Comparison of ENCODE assay signal across 11 cellular contexts in genomic region chr7:5495581-5496375, GRCh38. TPM values are rescaled to one million over a fixed set of nuclear protein-coding genes. Genes with fewer than 3 reads are reported as not detected.
DNase-seq lines count a peak whose midpoint lies in the region; ATAC-seq, FAIRE-seq and TF ChIP-seq lines count a peak whose summit lies in the region.
"Had no signal": no experiment of that assay in that cellular context is flagged by ENCODE, and none has a peak within 500 bp of the region (broad histone marks: within the 10 kb centered on the region; RNA-seq: fewer than 3 reads in every experiment).

No MANE protein-coding gene starts in this region.

- H3K27me3 Mint-ChIP-seq in activated T-helper 17 cell treated with anti-CD3 and anti-CD28 coated beads, Interleukin-2, amount 50 U/mL, for 72 hours, result no peaks in the 10 kb centered on the region
- H3K27me3 Mint-ChIP-seq in T-cell, result no peaks in the 10 kb centered on the region

- no peak overlapping the region for H3K27ac Mint-ChIP-seq in activated T-helper 17 cell treated with anti-CD3 and anti-CD28 coated beads, Interleukin-2, amount 50 U/mL, for 72 hours
- no peak overlapping the region for H3K27ac Mint-ChIP-seq in T-cell

- H3K27me3 ChIP-seq in WERI-Rb-1 (ENCODE audit: insufficient read depth, low read depth, severe bottlenecking) (no peaks in the 10 kb centered on the region), heart right ventricle (no peaks in the 10 kb centered on the region), sigmoid colon (no peaks in the 10 kb centered on the region)

- H3K4me3 Mint-ChIP-seq in activated T-helper 17 cell treated with anti-CD3 and anti-CD28 coated beads, Interleukin-2, amount 50 U/mL, for 72 hours, result no peak overlapping the region
- peak overlapping the region in 1 of 3 donors; percentile 49 for H3K4me3 Mint-ChIP-seq in T-cell

- H3K9me3 Mint-ChIP-seq in activated T-helper 17 cell treated with anti-CD3 and anti-CD28 coated beads, Interleukin-2, amount 50 U/mL, for 72 hours, result no peaks in the 10 kb centered on the region
- H3K9me3 Mint-ChIP-seq in T-cell, result no peaks in the 10 kb centered on the region

- 66 to 68% methylated on average over 35 of the region's 35 CpGs for WGBS in heart right ventricle, 2 donors
- WGBS in sigmoid colon, 2 donors, result 83 to 88% methylated on average over 35 of the region's 35 CpGs

- peak; percentile 59 to 91 (median 81) for ATAC-seq in heart right ventricle
- ATAC-seq in activated T-helper 17 cell treated with anti-CD3 and anti-CD28 coated beads, Interleukin-2, amount 50 U/mL, for 72 hours (replicated peaks), result no peak
- ATAC-seq in T-cell (replicated peaks in 1 of 4), result no peak

- POLR2A ChIA-PET in HEK293 (lab: Yijun Ruan, JAX), result interaction anchor here (1.7 kb wide), 1 partner anchor 63 kb away, joined by 7 read pairs; no protein-coding TSS in a partner anchor
- POLR2A ChIA-PET in T-cell (lab: Charles Lee), result no interaction called here

- no peak overlapping the region for H3K4me3 ChIP-seq in HEK293 (ENCODE audit: low read depth, low read length)
- H3K4me3 ChIP-seq in WERI-Rb-1 (ENCODE audit: low read depth, low read length), result no peak overlapping the region
- peak overlapping the region in 2 of 10 donors; percentile 1 to 37 for H3K4me3 ChIP-seq in heart right ventricle
- peak overlapping the region in 3 of 4 donors; percentile 40 to 51 (median 45) for H3K4me3 ChIP-seq in sigmoid colon

- intact Hi-C loops in heart right ventricle (cut with DNase I) (loop anchor here in 8 of 10 donors (1.0 to 10.0 kb wide), 7 partner anchors 63 to 209 kb away; no protein-coding TSS in a partner anchor), sigmoid colon (cut with DNase I) (loop anchor here (2.0 kb wide), 3 partner anchors 173 to 207 kb away; no protein-coding TSS in a partner anchor)

- peaks cover 12% of the 10 kb centered on the region for H3K36me3 Mint-ChIP-seq in activated T-helper 17 cell treated with anti-CD3 and anti-CD28 coated beads, Interleukin-2, amount 50 U/mL, for 72 hours (ENCODE audit: low read depth)
- no peaks in the 10 kb centered on the region for H3K36me3 Mint-ChIP-seq in T-cell

- TF ChIP-seq EP300 in sigmoid colon (IDR thresholded peaks at IDR 0.05), result peak in 3 of 4 donors; percentile 71 to 90 (median 86)

- no peak overlapping the region for H3K27ac ChIP-seq in HEK293 (ENCODE audit: extremely low read depth, low read depth, low read length)
- peak overlapping the region; percentile 30; the same call in 1 of the 2 replicates for H3K27ac ChIP-seq in WERI-Rb-1
- H3K27ac ChIP-seq in heart right ventricle, result peak overlapping the region; percentile 14 to 90 (median 72)
- peak overlapping the region; percentile 69 to 87 (median 82) for H3K27ac ChIP-seq in sigmoid colon

- H3K4me1 ChIP-seq in HEK293 (ENCODE audit: control insufficient read depth, insufficient read depth, low read length) (no peaks in the 10 kb centered on the region), heart right ventricle (peaks cover 15 to 40% (median 33%) of the 10 kb centered on the region in 9 donors), sigmoid colon (peaks cover 0 to 49% (median 45%) of the 10 kb centered on the region in 4 donors)

- DNase-seq in WERI-Rb-1 (no peak), heart right ventricle (peak; percentile 76 to 83), sigmoid colon (peak; percentile 95), D721Med (ENCODE audit: insufficient read length, low spot score) (no peak), NAMALWA (ENCODE audit: low spot score) (no peak), T-cell (no peak)
- DNase-seq: glutamatergic neuron, GOT3, NCI-H1105 treated with DMSO at 0.1 percent for 48 hours had no signal

- TF ChIP-seq POLR2A in sigmoid colon (IDR thresholded peaks at IDR 0.05), result peak in 1 of 2 donors; percentile 15

- H3K36me3 ChIP-seq in HEK293 (ENCODE audit: control insufficient read depth in 2 of 2, insufficient read depth in 1 of 2, low read length in 2 of 2) (peaks cover 9 to 21% of the 10 kb centered on the region in 2 experiments; a peak in 2 of 3 replicates), WERI-Rb-1 (peaks cover 27% of the 10 kb centered on the region), heart right ventricle (peaks cover 0 to 30% (median 8%) of the 10 kb centered on the region in 9 donors), sigmoid colon (peaks cover 7 to 12% (median 8%) of the 10 kb centered on the region in 4 donors)

- no peak for TF ChIP-seq CTCF in HEK293 (tag by site-specific recombination; IDR thresholded peaks at IDR 0.05)
- no peak for TF ChIP-seq CTCF in WERI-Rb-1 (IDR thresholded peaks at IDR 0.05; ENCODE audit: low read depth, low read length)
- no peak for TF ChIP-seq CTCF in heart right ventricle (IDR thresholded peaks at IDR 0.05)
- TF ChIP-seq CTCF in sigmoid colon (IDR thresholded peaks at IDR 0.05), result no peak
- no peak for TF ChIP-seq CTCF in D721Med (IDR thresholded peaks at IDR 0.05; ENCODE audit: insufficient read depth, missing control alignments)

- FAIRE-seq in D721Med (lab: Jason Lieb, UNC), result no peak

- CTCF ChIA-PET in HEK293 (lab: Yijun Ruan, JAX) (interaction anchor here (0.6 to 5.8 kb wide), 17 partner anchors 8 to 212 kb away, joined by 3 to 87 read pairs (median 6); no protein-coding TSS in a partner anchor), T-cell (lab: Charles Lee) (interaction anchor here (0.8 to 2.5 kb wide), 9 partner anchors 51 to 211 kb away, joined by 3 to 31 read pairs (median 3); no protein-coding TSS in a partner anchor)

- peaks cover 5% of the 10 kb centered on the region for H3K4me1 Mint-ChIP-seq in activated T-helper 17 cell treated with anti-CD3 and anti-CD28 coated beads, Interleukin-2, amount 50 U/mL, for 72 hours
- H3K4me1 Mint-ChIP-seq in T-cell, result peaks cover 29 to 33% (median 31%) of the 10 kb centered on the region in 3 donors

- no peaks in the 10 kb centered on the region for H3K9me3 ChIP-seq in HEK293 (ENCODE audit: control insufficient read depth, insufficient read depth, low read depth, low read length)
- no peaks in the 10 kb centered on the region for H3K9me3 ChIP-seq in WERI-Rb-1 (ENCODE audit: severe bottlenecking)
- H3K9me3 ChIP-seq in heart right ventricle, result no peaks in the 10 kb centered on the region
- no peaks in the 10 kb centered on the region for H3K9me3 ChIP-seq in sigmoid colon

TF ChIP-seq in HEK293, 187 proteins besides CTCF, POLR2A, EP300 and RAD21:
- 0 out of 2 replicates have a peak, but pooled peaks have one; percentile 37 for TF ChIP-seq HIC1 (tag by site-specific recombination; IDR thresholded peaks at IDR 0.05)
- TF ChIP-seq REST (tag by site-specific recombination; IDR thresholded peaks at IDR 0.05), result no peak

RNA-seq across cellular contexts. Expression of gene FBXL18, which starts 17.8 kb away (rescaled TPM):
- total RNA-seq in heart right ventricle (1 to 10 TPM; 5.2 to 7.9 (median 6.8) TPM), sigmoid colon (1 to 10 TPM; 3.0 to 7.5 (median 4.0) TPM), T-cell (10 to 100 TPM in 3 of 5 donors, 1 to 10 TPM in 2; 8.1 to 14.1 (median 12.0) TPM)
- polyA plus RNA-seq in heart right ventricle (1 to 10 TPM; 1.5 to 2.0 TPM), sigmoid colon (1 to 10 TPM in 2 of 3 donors, under 1 TPM in 1; 0.60 to 5.1 (median 2.1) TPM)
- total RNA-seq in activated T-helper 17 cell treated with anti-CD3 and anti-CD28 coated beads, Interleukin-2, amount 50 U/mL, for 72 hours, result 10 to 100 TPM in 1 of 2 donors, 1 to 10 TPM in 1; 6.6 to 13.2 TPM

RNA-seq across cellular contexts. Expression of gene ACTB, which starts 34.6 kb away (rescaled TPM):
- total RNA-seq in heart right ventricle (1,000 to 10,000 TPM in 2 of 10 donors, 100 to 1,000 TPM in 8; 477 to 1,905 (median 620) TPM), sigmoid colon (1,000 to 10,000 TPM; 3,643 to 7,981 (median 6,151) TPM), T-cell (1,000 to 10,000 TPM; 3,072 to 3,822 (median 3,615) TPM)
- polyA plus RNA-seq in heart right ventricle (1,000 to 10,000 TPM; 1,890 to 3,093 TPM), sigmoid colon (1,000 to 10,000 TPM; 3,244 to 5,818 (median 4,758) TPM)
- over 10,000 TPM in 1 of 2 donors, 1,000 to 10,000 TPM in 1; 7,579 to 12,358 TPM for total RNA-seq in activated T-helper 17 cell treated with anti-CD3 and anti-CD28 coated beads, Interleukin-2, amount 50 U/mL, for 72 hours

Comparison
In these comparisons a context has a peak if more than half of its experiments do, and no peak if none do; other contexts are left out.
1. H3K4me3 ChIP-seq: peak in sigmoid colon (3 of 4); none in HEK293 (single experiment) and WERI-Rb-1 (single experiment).
2. DNase-seq: peak in heart right ventricle (2 of 2) and sigmoid colon (single experiment); none in WERI-Rb-1 (single experiment), D721Med (single experiment), NAMALWA (single experiment) and T-cell (0 of 34).
3. ATAC-seq: peak in heart right ventricle (8 of 8); none in activated T-helper 17 cell treated with anti-CD3 and anti-CD28 coated beads, Interleukin-2, amount 50 U/mL, for 72 hours (single experiment) and T-cell (0 of 4).